ENCODE assay signal across 32 cellular contexts in the genomic region with DNA sequence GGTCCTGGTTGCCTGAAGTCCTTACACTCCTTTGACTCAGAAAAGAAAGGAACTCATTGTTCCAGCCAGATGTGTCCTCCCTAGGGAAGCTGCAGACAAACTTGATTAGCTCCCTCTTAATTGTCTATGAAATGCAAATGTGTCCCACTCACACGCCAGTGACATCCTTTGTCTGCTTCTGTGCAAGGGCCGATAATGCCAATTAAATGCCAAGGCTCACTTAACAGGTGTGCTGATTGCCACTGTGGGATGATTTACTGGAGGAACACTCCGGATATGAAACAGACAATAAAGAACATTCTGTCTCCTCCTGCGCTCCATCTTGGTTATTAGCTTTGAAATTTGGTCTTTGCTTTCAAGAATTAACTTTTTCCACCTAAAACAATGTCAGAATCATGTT.
"Had no signal": no experiment of that assay in that cellular context is flagged by ENCODE, and none has a peak within 500 bp of the region (broad histone marks: within the 10 kb centered on the region; RNA-seq: fewer than 3 reads in every experiment).

No MANE protein-coding gene starts in this region.

- H3K27me3 ChIP-seq: SJSA1 had no signal

- H3K9ac ChIP-seq: SK-N-SH had no signal

- H3K27ac ChIP-seq: SJSA1, WERI-Rb-1 had no signal

- H3K4me1 ChIP-seq: SJSA1 had no signal

- H3K4me3 ChIP-seq: K562, SJSA1 had no signal

- H3K4me1 Mint-ChIP-seq: activated CD4-positive, alpha-beta T cell treated with anti-CD3 and anti-CD28 coated beads for 36 hours; activated CD4-positive, alpha-beta T cell treated with anti-CD3 and anti-CD28 coated beads, Interleukin-2, amount 10 ng/mL, durations not matched to agents 7 days and 5 days; activated naive CD4-positive, alpha-beta T cell treated with anti-CD3 and anti-CD28 coated beads, Interleukin-2, amount 10 ng/mL, durations not matched to agents 7 days and 5 days; activated naive CD8-positive, alpha-beta T cell treated with anti-CD3 and anti-CD28 coated beads, Interleukin-2, amount 50 U/mL, for 24 hours had no signal

- ATAC-seq: activated CD4-positive, alpha-beta T cell treated with anti-CD3 and anti-CD28 coated beads for 36 hours; activated CD8-positive, alpha-beta T cell treated with anti-CD3 and anti-CD28 coated beads, Interleukin-2, amount 10 ng/mL, durations not matched to agents 7 days and 5 days; activated naive CD8-positive, alpha-beta T cell treated with anti-CD3 and anti-CD28 coated beads, Interleukin-2, amount 50 U/mL, for 24 hours; activated T-cell treated with anti-CD3 and anti-CD28 coated beads, Interleukin-2, amount 50 U/mL, for 4 hours; K562; Panc1 had no signal

- H3K27me3 Mint-ChIP-seq: activated CD4-positive, alpha-beta T cell treated with anti-CD3 and anti-CD28 coated beads, Interleukin-2, amount 10 ng/mL, durations not matched to agents 7 days and 5 days; activated naive CD4-positive, alpha-beta T cell treated with anti-CD3 and anti-CD28 coated beads, Interleukin-2, amount 10 ng/mL, durations not matched to agents 7 days and 5 days; brain had no signal

- H3K27ac Mint-ChIP-seq: activated CD4-positive, alpha-beta T cell treated with anti-CD3 and anti-CD28 coated beads for 36 hours; activated CD4-positive, alpha-beta T cell treated with anti-CD3 and anti-CD28 coated beads, Interleukin-2, amount 10 ng/mL, durations not matched to agents 7 days and 5 days; activated CD8-positive, alpha-beta T cell treated with anti-CD3 and anti-CD28 coated beads, Interleukin-2, amount 10 ng/mL, durations not matched to agents 7 days and 5 days; activated naive CD4-positive, alpha-beta T cell treated with anti-CD3 and anti-CD28 coated beads, Interleukin-2, amount 10 ng/mL, durations not matched to agents 7 days and 5 days; activated naive CD8-positive, alpha-beta T cell; activated naive CD8-positive, alpha-beta T cell treated with anti-CD3 and anti-CD28 coated beads, Interleukin-2, amount 50 U/mL, for 24 hours; activated T-helper 1 cell treated with anti-CD3 and anti-CD28 coated beads, Interleukin-12 subunit alpha, Interleukin-12 subunit beta, Interleukin-2, Interleukin-4 antibody, amounts not matched to agents 30 ng/mL and 10 ng/mL and 1 ng/mL, durations not matched to agents 14 hours and 24 hours and 36 hours; brain; T-helper 1 cell treated with Interleukin-12 subunit alpha and Interleukin-12 subunit beta and Interleukin-4 antibody, amounts not matched to agents 30 μg/mL and 1 μg/mL, for 36 hours; T-helper 2 cell treated with Interferon-gamma antibody and Interleukin-4, amounts not matched to agents 5 μg/mL and 100 μg/mL, for 36 hours had no signal

- H3K4me2 ChIP-seq: SK-N-SH had no signal

- FAIRE-seq: bronchial epithelial cell, K562, TTC549 had no signal

- H3K9me3 ChIP-seq: SJSA1, SK-N-SH had no signal

- H3K36me3 ChIP-seq: SJSA1, WERI-Rb-1 had no signal

- DNase-seq: activated CD4-positive, alpha-beta T cell treated with anti-CD3 and anti-CD28 coated beads for 36 hours; activated CD4-positive, alpha-beta T cell treated with anti-CD3 and anti-CD28 coated beads, Interleukin-2, amount 10 ng/mL, durations not matched to agents 7 days and 5 days; activated CD4-positive, alpha-beta T cell treated with anti-CD3 and anti-CD28 coated beads, Interleukin-2, amount 50 U/mL, for 48 hours; activated CD4-positive, CD25-positive, alpha-beta regulatory T cell; activated CD8-positive, alpha-beta T cell treated with anti-CD3 and anti-CD28 coated beads, Interleukin-2, amount 10 ng/mL, durations not matched to agents 7 days and 5 days; activated naive CD4-positive, alpha-beta T cell treated with anti-CD3 and anti-CD28 coated beads, Interleukin-2, amount 10 ng/mL, durations not matched to agents 7 days and 5 days; activated naive CD8-positive, alpha-beta T cell treated with anti-CD3 and anti-CD28 coated beads, Interleukin-2, amount 50 U/mL, for 24 hours; activated T-cell treated with anti-CD3 and anti-CD28 coated beads, Interleukin-2, amount 50 U/mL, for 4 hours; cerebellar nuclear complex; IMR-90; NCI-H1105; NCI-H1417 treated with DMSO at 0.1 percent for 48 hours; NCI-H1694 treated with DMSO at 0.1 percent for 48 hours; NCI-H2029; NCI-H2107; NCI-H2171; NCI-H510A; NCI-H526; NCI-H774; SHP77 treated with DMSO at 0.1 percent for 48 hours; SK-N-SH; WERI-Rb-1 had no signal

- H3K36me3 Mint-ChIP-seq: activated naive CD4-positive, alpha-beta T cell treated with anti-CD3 and anti-CD28 coated beads, Interleukin-2, amount 10 ng/mL, durations not matched to agents 7 days and 5 days; activated naive CD8-positive, alpha-beta T cell; brain had no signal

- H3K4me3 Mint-ChIP-seq: activated CD4-positive, alpha-beta T cell treated with anti-CD3 and anti-CD28 coated beads for 36 hours; activated CD4-positive, alpha-beta T cell treated with anti-CD3 and anti-CD28 coated beads, Interleukin-2, amount 10 ng/mL, durations not matched to agents 7 days and 5 days; activated CD8-positive, alpha-beta T cell treated with anti-CD3 and anti-CD28 coated beads, Interleukin-2, amount 10 ng/mL, durations not matched to agents 7 days and 5 days; activated naive CD4-positive, alpha-beta T cell treated with anti-CD3 and anti-CD28 coated beads, Interleukin-2, amount 10 ng/mL, durations not matched to agents 7 days and 5 days; activated naive CD8-positive, alpha-beta T cell; activated naive CD8-positive, alpha-beta T cell treated with anti-CD3 and anti-CD28 coated beads, Interleukin-2, amount 50 U/mL, for 24 hours; activated T-cell treated with anti-CD3 and anti-CD28 coated beads, Interleukin-2, amount 50 U/mL, for 4 hours; activated T-helper 1 cell treated with anti-CD3 and anti-CD28 coated beads, Interleukin-12 subunit alpha, Interleukin-12 subunit beta, Interleukin-2, Interleukin-4 antibody, amounts not matched to agents 30 ng/mL and 10 ng/mL and 1 ng/mL, durations not matched to agents 14 hours and 24 hours and 36 hours; brain; T-helper 1 cell treated with Interleukin-12 subunit alpha and Interleukin-12 subunit beta and Interleukin-4 antibody, amounts not matched to agents 30 μg/mL and 1 μg/mL, for 36 hours; T-helper 2 cell treated with Interferon-gamma antibody and Interleukin-4, amounts not matched to agents 5 μg/mL and 100 μg/mL, for 36 hours had no signal
